8 cellular contexts compared by ENCODE assay signal in the genomic region with DNA sequence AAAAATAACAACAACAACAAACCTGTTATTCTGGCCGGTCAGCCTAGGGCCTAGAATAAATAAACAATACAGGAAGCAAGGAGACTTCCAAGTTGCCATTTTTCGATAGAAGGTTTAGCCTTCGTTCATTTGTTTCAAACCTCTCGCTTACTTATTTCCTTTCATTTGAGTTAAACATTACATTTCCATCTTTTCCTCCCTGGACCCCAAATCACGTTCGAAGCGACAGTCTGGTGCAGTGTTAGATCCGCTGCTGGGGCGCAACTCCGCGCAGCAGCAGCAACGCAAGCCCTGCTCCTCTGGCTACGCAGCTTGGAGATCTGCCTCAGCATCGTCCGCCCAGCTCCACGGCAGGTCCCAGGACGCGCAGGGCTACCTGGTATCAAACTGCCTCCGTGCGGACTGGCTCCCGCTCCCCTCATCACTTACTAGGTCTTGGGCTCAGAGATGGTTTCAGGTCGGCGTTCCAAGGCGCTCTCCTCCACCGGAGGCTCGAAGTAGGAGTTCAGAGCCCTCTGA. TPM values are rescaled to one million over a fixed set of nuclear protein-coding genes. Genes with fewer than 3 reads are reported as not detected.
DNase-seq lines count a peak whose midpoint lies in the region; ATAC-seq and TF ChIP-seq lines count a peak whose summit lies in the region.

No MANE protein-coding gene starts in this region.

- H3K4me1 Mint-ChIP-seq in T-cell, result peaks cover 74 to 76% (median 75%) of the 10 kb centered on the region in 3 donors
- H3K4me1 Mint-ChIP-seq in dendritic cell treated with granulocyte-macrophage colony-stimulating factor and Interleukin-4, amounts not matched to agents 40 ng/mL and 50 ng/mL, for 4 days (ENCODE audit: low read depth), result peaks cover 62% of the 10 kb centered on the region

- H3K36me3 ChIP-seq in right lobe of liver, result no peaks in the 10 kb centered on the region

- H3K9me3 ChIP-seq in right lobe of liver, result no peaks in the 10 kb centered on the region

- H3K27me3 Mint-ChIP-seq in T-cell, result no peaks in the 10 kb centered on the region
- no peaks in the 10 kb centered on the region for H3K27me3 Mint-ChIP-seq in dendritic cell treated with granulocyte-macrophage colony-stimulating factor and Interleukin-4, amounts not matched to agents 40 ng/mL and 50 ng/mL, for 4 days

- whole genome bisulfite sequencing in right lobe of liver (ENCODE audit: insufficient coverage, low coverage, low lambda C conversion rate, missing lambda C conversion rate), result 0% methylated on average over 15 of the region's 26 CpGs

- TF ChIP-seq POLR2A in right lobe of liver (IDR thresholded peaks at IDR 0.05), result no peak

- H3K4me3 ChIP-seq in right lobe of liver, result peak overlapping the region; percentile 83 to 88 (median 86)

- H3K27ac ChIP-seq in C4-2B (peak overlapping the region; percentile 81), right lobe of liver (peak overlapping the region; percentile 94 to 95 (median 95))

- CTCF ChIA-PET in T-cell (lab: Charles Lee), result interaction anchor here (0.5 to 2.9 kb wide), 6 partner anchors 18 to 326 kb away, joined by 3 to 10 read pairs (median 3); no protein-coding TSS in a partner anchor

- peak; percentile 33 for ATAC-seq in GM19035 (IDR thresholded peaks at IDR 0.05; ENCODE audit: unreplicated experiment)
- peak; percentile 28 for ATAC-seq in HG03280 (IDR thresholded peaks at IDR 0.05; ENCODE audit: unreplicated experiment)
- peak; percentile 33 to 52 (median 46) for ATAC-seq in T-cell (replicated peaks in 1 of 4)
- ATAC-seq in right lobe of liver, result peak; percentile 26 to 52 (median 36)

- in situ Hi-C loops in KBM-7 (cut with MboI; ENCODE audit: low pct_unique_long_range_greater_than_20kb, low sequenced_read_pairs), result no loop called here

- TF ChIP-seq CTCF in C4-2B (conservative IDR thresholded peaks at IDR 0.05) (no peak), right lobe of liver (IDR thresholded peaks at IDR 0.05) (no peak)

- POLR2A ChIA-PET in T-cell (lab: Charles Lee), result interaction anchor here (0.6 to 1.2 kb wide), 6 partner anchors 11 to 81 kb away, joined by 3 to 6 read pairs (median 4); a partner anchor contains a TSS

- peaks cover 0 to 41% (median 17%) of the 10 kb centered on the region in 4 donors for H3K4me1 ChIP-seq in right lobe of liver

- H3K27me3 ChIP-seq in right lobe of liver, result no peaks in the 10 kb centered on the region

- H3K9me3 Mint-ChIP-seq in T-cell, result peaks cover 0 to 5% (median 5%) of the 10 kb centered on the region in 3 donors
- H3K9me3 Mint-ChIP-seq in dendritic cell treated with granulocyte-macrophage colony-stimulating factor and Interleukin-4, amounts not matched to agents 40 ng/mL and 50 ng/mL, for 4 days, result no peaks in the 10 kb centered on the region

- H3K4me3 Mint-ChIP-seq in T-cell, result peak overlapping the region; percentile 99 to 100 (median 100)
- H3K4me3 Mint-ChIP-seq in dendritic cell treated with granulocyte-macrophage colony-stimulating factor and Interleukin-4, amounts not matched to agents 40 ng/mL and 50 ng/mL, for 4 days, result peak overlapping the region; percentile 94

- H3K27ac Mint-ChIP-seq in T-cell, result peak overlapping the region; percentile 97
- peak overlapping the region; percentile 88 for H3K27ac Mint-ChIP-seq in dendritic cell treated with granulocyte-macrophage colony-stimulating factor and Interleukin-4, amounts not matched to agents 40 ng/mL and 50 ng/mL, for 4 days

- DNase-seq in T-cell (peak in 15 of 34 experiments; percentile 12 to 47 (median 25)), right lobe of liver (peak; percentile 53 to 75 (median 70)), KBM-7 (no peak)
- peak; percentile 11 for DNase-seq in stimulated activated CD8-positive, alpha-beta memory T cell treated with anti-CD3 and anti-CD28 coated beads, Interleukin-7, amount 100 ng/mL, for 24 hours (ENCODE audit: low read depth)

- peaks cover 39% of the 10 kb centered on the region for H3K36me3 Mint-ChIP-seq in T-cell
- peaks cover 59% of the 10 kb centered on the region for H3K36me3 Mint-ChIP-seq in dendritic cell treated with granulocyte-macrophage colony-stimulating factor and Interleukin-4, amounts not matched to agents 40 ng/mL and 50 ng/mL, for 4 days (ENCODE audit: low read depth)

- intact Hi-C loops in dendritic cell treated with granulocyte-macrophage colony-stimulating factor and Interleukin-4, amounts not matched to agents 40 ng/mL and 50 ng/mL, for 4 days (cut with micrococcal nuclease), result loop anchor here (2.0 kb wide), 1 partner anchor 55 kb away; no protein-coding TSS in a partner anchor
- intact Hi-C loops in right lobe of liver (cut with DNase I), result no loop called here

RNA-seq across cellular contexts. Expression of a gene that starts 0.5 kb away (rescaled TPM):
- total RNA-seq in T-cell, result 10 to 100 TPM; 45.7 to 56.5 (median 50.8) TPM
- 10 to 100 TPM; 20.4 to 33.2 (median 24.0) TPM for total RNA-seq in right lobe of liver

RNA-seq across cellular contexts. Expression of a gene that starts 0.7 kb away (rescaled TPM):
- total RNA-seq in T-cell (10 to 100 TPM in 2 of 5 donors, 1 to 10 TPM in 3; 4.2 to 10.9 (median 9.5) TPM), right lobe of liver (10 to 100 TPM; 14.0 to 53.6 (median 43.4) TPM)

RNA-seq across cellular contexts. Expression of a gene that starts 20.2 kb away (rescaled TPM):
- total RNA-seq in T-cell (under 1 TPM in 3 of 5 donors, not detected in 2; 0.03 to 0.07 (median 0.03) TPM), right lobe of liver (under 1 TPM in 1 of 6 experiments, not detected in 5; 0.02 TPM)

RNA-seq across cellular contexts. Expression of a gene that starts 52.8 kb away (rescaled TPM):
- total RNA-seq in T-cell, result 100 to 1,000 TPM; 114 to 146 (median 135) TPM
- total RNA-seq in right lobe of liver, result 10 to 100 TPM; 31.1 to 58.3 (median 48.7) TPM
